Comparison of ENCODE assay signal across 1 cellular context in genomic region chr20:51333971-51334370, GRCh38.
TF ChIP-seq lines count a peak whose summit lies in the region.

No MANE protein-coding gene starts in this region.

TF ChIP-seq in K562, 482 proteins besides CTCF, POLR2A, EP300 and RAD21 (continued from another document):
- no peak for TF ChIP-seq MBD1 (CRISPR knock-in tag; IDR thresholded peaks at IDR 0.05)
TF ChIP-seq in K562: peak in this region for 2.
